In the genomic region with DNA sequence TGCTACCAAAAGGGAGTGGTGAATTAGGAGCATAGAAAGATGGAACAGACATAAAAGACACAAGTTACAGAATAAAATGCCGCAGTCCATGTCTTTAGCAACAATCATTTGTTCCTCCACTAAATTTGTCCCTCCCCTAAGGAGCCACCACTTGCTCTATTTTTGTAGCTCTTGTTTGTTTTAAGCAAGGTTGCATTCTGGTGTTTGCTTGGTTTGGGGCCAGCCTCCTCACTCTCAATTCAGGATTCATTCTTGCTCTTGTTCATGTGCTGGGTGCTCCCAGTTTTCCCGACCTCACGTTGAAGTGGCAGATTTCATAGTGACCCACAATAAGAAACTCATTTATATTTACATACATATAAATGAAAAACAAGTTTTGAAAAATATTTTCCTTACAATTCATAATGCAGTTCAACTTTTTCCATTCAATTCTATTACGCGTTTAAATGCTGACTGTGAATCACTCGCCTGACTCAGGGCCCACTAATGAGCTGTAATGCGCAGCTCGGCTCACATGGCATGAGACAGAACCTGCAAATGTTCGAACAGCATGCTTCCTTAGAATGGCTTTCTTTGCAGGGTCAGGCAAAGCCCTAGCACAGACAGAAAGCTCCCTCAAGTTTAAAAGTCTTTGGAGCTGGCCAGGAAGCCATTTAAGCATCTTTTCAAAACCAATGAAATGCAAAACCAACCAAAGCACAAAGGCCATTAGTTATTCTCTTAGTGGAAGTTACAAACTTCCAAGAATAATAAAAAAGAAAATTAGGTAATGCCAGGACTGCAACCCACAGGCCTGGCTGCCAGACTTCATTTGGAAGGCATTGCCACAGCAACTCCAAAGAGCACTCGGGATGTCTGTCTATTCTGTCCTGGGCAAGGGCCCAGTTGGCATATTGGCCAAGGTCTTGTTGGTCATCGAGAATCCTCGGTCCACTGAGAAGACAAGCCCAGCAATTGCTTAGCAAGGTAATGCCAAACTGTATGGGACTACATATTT, we compare ENCODE assay signal across 10 cellular contexts. TPM values are rescaled to one million over a fixed set of nuclear protein-coding genes. Genes with fewer than 3 reads are reported as not detected.
DNase-seq lines count a peak whose midpoint lies in the region; ATAC-seq, FAIRE-seq and TF ChIP-seq lines count a peak whose summit lies in the region.
"Had no signal": no experiment of that assay in that cellular context is flagged by ENCODE, and none has a peak within 500 bp of the region (broad histone marks: within the 10 kb centered on the region; RNA-seq: fewer than 3 reads in every experiment).

No MANE protein-coding gene starts in this region.

- no peaks in the 10 kb centered on the region for H3K36me3 ChIP-seq in keratinocyte (ENCODE audit: control insufficient read depth in 2 of 2, extremely low read depth in 1 of 2, insufficient read depth in 2 of 2, low read length in 2 of 2)

- peaks cover 12% of the 10 kb centered on the region for H3K4me1 ChIP-seq in keratinocyte (ENCODE audit: control insufficient read depth, extremely low read depth, insufficient read depth, low read length)

- no peaks in the 10 kb centered on the region for H3K9me3 ChIP-seq in keratinocyte (ENCODE audit: control insufficient read depth, low read depth, low read length)

- peaks cover 7% of the 10 kb centered on the region in 2 donors for H3K9me3 Mint-ChIP-seq in stimulated activated naive CD8-positive, alpha-beta T cell treated with anti-CD3 and anti-CD28 coated beads, Interleukin-15, amount 100 ng/mL, for 72 hours
- H3K9me3 Mint-ChIP-seq: CD4-positive, alpha-beta T cell had no signal

- H3K9ac ChIP-seq in keratinocyte (ENCODE audit: control insufficient read depth, extremely low read depth, insufficient read depth, low read length), result peak overlapping the region; percentile 11

- peak overlapping the region; percentile 21 for H2AFZ ChIP-seq in keratinocyte (ENCODE audit: control insufficient read depth, low read length)

- H3K27ac ChIP-seq in keratinocyte (ENCODE audit: control insufficient read depth, insufficient read depth, low read length), result peak overlapping the region; percentile 71

- no peaks in the 10 kb centered on the region for H3K79me2 ChIP-seq in keratinocyte (ENCODE audit: control insufficient read depth, insufficient read depth, low read length)

- H3K27me3 ChIP-seq in keratinocyte (ENCODE audit: control insufficient read depth, extremely low read depth, insufficient read depth, low read length), result no peaks in the 10 kb centered on the region

- dilution Hi-C loops in keratinocyte (cut with MboI; ENCODE audit: extremely low pct_ligation_motif_present, low sequenced_read_pairs), result no loop called here

- no peaks in the 10 kb centered on the region for H3K27me3 Mint-ChIP-seq in stimulated activated naive CD8-positive, alpha-beta T cell treated with anti-CD3 and anti-CD28 coated beads, Interleukin-15, amount 100 ng/mL, for 72 hours
- H3K27me3 Mint-ChIP-seq: CD4-positive, alpha-beta T cell had no signal

- H3K9me1 ChIP-seq in keratinocyte (ENCODE audit: control insufficient read depth, extremely low read depth, insufficient read depth, low read length), result peaks cover 2% of the 10 kb centered on the region

- FAIRE-seq in keratinocyte (lab: Jason Lieb, UNC), result peak; percentile 74

- DNase-seq in stimulated activated naive CD8-positive, alpha-beta T cell treated with anti-CD3 and anti-CD28 coated beads, Interleukin-15, Interleukin-2, amounts not matched to agents 100 U/mL and 50 U/mL, for 24 hours, result no peak
- no peak for DNase-seq in stimulated activated naive CD8-positive, alpha-beta T cell treated with anti-CD3 and anti-CD28 coated beads, Interleukin-15, amount 100 ng/mL, for 72 hours
- peak; percentile 50 to 87 for DNase-seq in cardiac fibroblast (ENCODE audit: low read depth in 2 of 2)
- no peak for DNase-seq in keratinocyte (ENCODE audit: low read depth, low spot score)
- no peak for DNase-seq in D341Med (ENCODE audit: low spot score)
- DNase-seq in activated effector memory CD4-positive, alpha-beta T cell treated with anti-CD3 and anti-CD28 coated beads, Interleukin-2, amount 50 U/mL, for 16 hours, result no peak
- DNase-seq: CD4-positive, alpha-beta T cell; stimulated activated CD4-positive, alpha-beta T cell treated with anti-CD3 and anti-CD28 coated beads, Interleukin-2, amount 100 ng/mL, for 24 hours had no signal

- H4K20me1 ChIP-seq in keratinocyte (ENCODE audit: control insufficient read depth, extremely low read depth, insufficient read depth, low read length), result no peaks in the 10 kb centered on the region

- no peak overlapping the region for H3K4me3 Mint-ChIP-seq in stimulated activated naive CD8-positive, alpha-beta T cell treated with anti-CD3 and anti-CD28 coated beads, Interleukin-15, amount 100 ng/mL, for 72 hours
- H3K4me3 Mint-ChIP-seq: CD4-positive, alpha-beta T cell had no signal

- ATAC-seq in stimulated activated naive CD8-positive, alpha-beta T cell treated with anti-CD3 and anti-CD28 coated beads, Interleukin-15, Interleukin-2, amounts not matched to agents 100 U/mL and 50 U/mL, for 24 hours, result peak; percentile 43
- no peak for ATAC-seq in stimulated activated naive CD8-positive, alpha-beta T cell treated with anti-CD3 and anti-CD28 coated beads, Interleukin-15, amount 100 ng/mL, for 72 hours
- ATAC-seq in HG03097 (IDR thresholded peaks at IDR 0.05; ENCODE audit: low FRiP score, unreplicated experiment) (no peak), GM19463 (IDR thresholded peaks at IDR 0.05; ENCODE audit: unreplicated experiment) (no peak)

- no peak overlapping the region for H3K4me3 ChIP-seq in cardiac fibroblast (replicated peaks in 1 of 2; ENCODE audit: low read depth in 2 of 2, low read length in 2 of 2)
- no peak overlapping the region for H3K4me3 ChIP-seq in keratinocyte (ENCODE audit: control insufficient read depth in 2 of 3, extremely low read depth in 1 of 3, insufficient read depth in 2 of 3, low read depth in 1 of 3, low read length in 3 of 3)

- peaks cover 28% of the 10 kb centered on the region for H3K4me1 Mint-ChIP-seq in stimulated activated naive CD8-positive, alpha-beta T cell treated with anti-CD3 and anti-CD28 coated beads, Interleukin-15, amount 100 ng/mL, for 72 hours

- no peak overlapping the region for H3K27ac Mint-ChIP-seq in stimulated activated naive CD8-positive, alpha-beta T cell treated with anti-CD3 and anti-CD28 coated beads, Interleukin-15, amount 100 ng/mL, for 72 hours

- H3K4me2 ChIP-seq in keratinocyte (ENCODE audit: control insufficient read depth, extremely low read depth, insufficient read depth, low read depth, low read length), result peak overlapping the region; percentile 2

- no peak for TF ChIP-seq CTCF in cardiac fibroblast (IDR thresholded peaks at IDR 0.05; ENCODE audit: low read depth, low read length)
- TF ChIP-seq CTCF in keratinocyte (optimal IDR thresholded peaks at IDR 0.05 in 1 of 3, IDR thresholded peaks at IDR 0.05 in 1 of 3, conservative IDR thresholded peaks at IDR 0.05 in 1 of 3; ENCODE audit: extremely low read depth in 1 of 3, insufficient read depth in 2 of 3, low read length in 3 of 3), result no peak

RNA-seq across cellular contexts. Expression of a gene that starts 41.7 kb away (rescaled TPM):
- polyA plus RNA-seq in keratinocyte, result 4.3 to 13.6 TPM (median 7.4 TPM) in 3 replicates
- polyA plus RNA-seq in keratinocyte (2011; ENCODE audit: low read depth), result 4.5 TPM
- polyA plus RNA-seq in keratinocyte (2011; cell fraction: cytosol; rRNA removed), result 3.7 and 4.5 TPM in 2 replicates
- polyA plus RNA-seq in keratinocyte (2011; cell fraction: nucleus; rRNA removed), result 17.0 and 21.3 TPM in 2 replicates
- polyA plus RNA-seq in keratinocyte (2012; ENCODE audit: low replicate concordance), result 3.8 and 4.5 TPM in 2 replicates
- 0.92 to 13.9 TPM (median 3.6 TPM) in 3 replicates for polyA minus RNA-seq in keratinocyte
- 6.5 TPM for polyA minus RNA-seq in keratinocyte (2011; cell fraction: cytosol; rRNA and poly(A)+ RNA removed)
- polyA minus RNA-seq in keratinocyte (2011; cell fraction: nucleus; rRNA and poly(A)+ RNA removed), result 10.4 and 23.0 TPM in 2 replicates

Comparison
In these comparisons a context has a peak if more than half of its experiments do, and no peak if none do; other contexts are left out.
1. DNase-seq: peak in cardiac fibroblast (2 of 2); none in stimulated activated naive CD8-positive, alpha-beta T cell treated with anti-CD3 and anti-CD28 coated beads, Interleukin-15, Interleukin-2, amounts not matched to agents 100 U/mL and 50 U/mL, for 24 hours (single experiment), stimulated activated naive CD8-positive, alpha-beta T cell treated with anti-CD3 and anti-CD28 coated beads, Interleukin-15, amount 100 ng/mL, for 72 hours (0 of 2), keratinocyte (single experiment), D341Med (single experiment) and activated effector memory CD4-positive, alpha-beta T cell treated with anti-CD3 and anti-CD28 coated beads, Interleukin-2, amount 50 U/mL, for 16 hours (single experiment).